Comparison of ENCODE assay signal across 8 cellular contexts in the genomic region with DNA sequence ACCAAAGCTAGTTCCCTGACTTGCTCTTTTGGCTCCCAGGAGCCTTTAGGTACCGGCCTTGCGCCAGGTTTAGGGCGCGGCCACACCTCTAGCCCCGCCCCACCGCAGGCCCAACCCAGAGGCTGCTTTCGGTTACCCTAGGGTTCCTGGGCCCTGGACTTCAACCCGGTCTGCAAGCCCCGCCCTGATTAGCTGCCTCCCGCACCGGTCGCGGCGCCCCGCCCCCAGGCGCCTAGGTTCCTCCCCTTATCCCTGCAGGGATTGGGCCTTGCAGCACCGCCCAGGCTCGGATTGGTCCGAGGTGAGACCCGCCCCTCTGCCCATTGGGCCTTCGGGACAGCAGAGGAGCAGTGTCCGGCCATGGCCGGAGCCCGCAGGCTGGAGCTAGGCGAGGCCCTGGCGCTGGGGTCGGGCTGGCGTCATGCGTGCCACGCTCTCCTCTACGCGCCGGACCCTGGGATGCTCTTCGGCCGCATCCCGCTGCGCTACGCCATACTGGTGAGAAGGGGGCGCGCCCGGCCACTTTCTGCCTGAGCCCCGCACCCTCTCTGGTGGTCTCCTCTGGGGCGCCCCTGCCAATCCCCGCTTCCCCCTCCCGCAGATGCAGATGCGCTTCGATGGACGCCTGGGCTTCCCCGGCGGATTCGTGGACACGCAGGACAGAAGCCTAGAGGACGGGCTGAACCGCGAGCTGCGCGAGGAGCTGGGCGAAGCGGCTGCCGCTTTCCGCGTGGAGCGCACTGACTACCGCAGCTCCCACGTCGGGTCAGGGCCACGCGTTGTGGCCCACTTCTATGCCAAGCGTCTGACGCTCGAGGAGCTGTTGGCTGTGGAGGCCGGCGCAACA. TPM values are rescaled to one million over a fixed set of nuclear protein-coding genes. Genes with fewer than 3 reads are reported as not detected.
DNase-seq lines count a peak whose midpoint lies in the region; ATAC-seq and TF ChIP-seq lines count a peak whose summit lies in the region.

A gene (plus strand): TSS at position 330 of the 847 bp plus-strand sequence. CDS start 31 bp downstream, at position 361.

- H3K4me1 ChIP-seq in heart right ventricle (peaks cover 21 to 62% (median 54%) of the 10 kb centered on the region in 9 donors), transverse colon (peaks cover 23 to 62% (median 39%) of the 10 kb centered on the region in 4 donors)

- H3K4me3 ChIP-seq in heart right ventricle (peak within 1 kb of the TSS; percentile 53 to 88 (median 80)), transverse colon (peak within 1 kb of the TSS; percentile 63 to 96 (median 82))

- H3K27me3 ChIP-seq in heart right ventricle (no peaks in the 10 kb centered on the region), transverse colon (no peaks in the 10 kb centered on the region)

- no peaks in the 10 kb centered on the region for H3K9me3 Mint-ChIP-seq in T-helper 1 cell treated with Interleukin-12 subunit alpha and Interleukin-12 subunit beta and Interleukin-4 antibody, amounts not matched to agents 30 μg/mL and 1 μg/mL, for 36 hours

- in situ Hi-C loops in transverse colon (cut with MboI; ENCODE audit: low pct_ligation_motif_present in 1 of 4, low pct_unique_long_range_greater_than_20kb in 1 of 4, low sequenced_read_pairs in 3 of 4): loop anchor here in 2 of 4 donors (25.0 kb wide), 2 partner anchors 344 to 619 kb away; a partner anchor contains a TSS

- TF ChIP-seq CTCF in GM12873 (IDR thresholded peaks at IDR 0.05; ENCODE audit: insufficient read depth, low read depth, low read length, missing control alignments): peak; percentile 13
- TF ChIP-seq CTCF in heart right ventricle (IDR thresholded peaks at IDR 0.05): peak in 1 of 9 donors; percentile 14
- peak in 1 of 5 experiments; percentile 19 for TF ChIP-seq CTCF in transverse colon (IDR thresholded peaks at IDR 0.05)

- H3K27me3 Mint-ChIP-seq in T-helper 1 cell treated with Interleukin-12 subunit alpha and Interleukin-12 subunit beta and Interleukin-4 antibody, amounts not matched to agents 30 μg/mL and 1 μg/mL, for 36 hours (ENCODE audit: low read depth): no peaks in the 10 kb centered on the region

- no peak for TF ChIP-seq EP300 in transverse colon (IDR thresholded peaks at IDR 0.05; ENCODE audit: low read depth)

- H3K9me3 ChIP-seq in heart right ventricle (no peaks in the 10 kb centered on the region), transverse colon (no peaks in the 10 kb centered on the region)

- ATAC-seq in HG02759 (IDR thresholded peaks at IDR 0.05; ENCODE audit: unreplicated experiment) (peak; percentile 98), heart right ventricle (peak; percentile 99)

- H3K36me3 Mint-ChIP-seq in T-helper 1 cell treated with Interleukin-12 subunit alpha and Interleukin-12 subunit beta and Interleukin-4 antibody, amounts not matched to agents 30 μg/mL and 1 μg/mL, for 36 hours (ENCODE audit: low read depth): peaks cover 21% of the 10 kb centered on the region

- peak within 1 kb of the TSS; percentile 97 for H3K27ac Mint-ChIP-seq in T-helper 1 cell treated with Interleukin-12 subunit alpha and Interleukin-12 subunit beta and Interleukin-4 antibody, amounts not matched to agents 30 μg/mL and 1 μg/mL, for 36 hours

- peak; percentile 97 for TF ChIP-seq POLR2A in transverse colon (IDR thresholded peaks at IDR 0.05)

- H3K36me3 ChIP-seq in heart right ventricle: peaks cover 0 to 33% (median 8%) of the 10 kb centered on the region in 9 donors
- peaks cover 0 to 5% (median 0%) of the 10 kb centered on the region in 4 donors for H3K36me3 ChIP-seq in transverse colon

- peak within 1 kb of the TSS; percentile 97 for H3K4me3 Mint-ChIP-seq in T-helper 1 cell treated with Interleukin-12 subunit alpha and Interleukin-12 subunit beta and Interleukin-4 antibody, amounts not matched to agents 30 μg/mL and 1 μg/mL, for 36 hours

- H3K27ac ChIP-seq in heart right ventricle (peak within 1 kb of the TSS; percentile 76 to 94 (median 90)), transverse colon (peak within 1 kb of the TSS; percentile 87 to 95 (median 93))

- peaks cover 36% of the 10 kb centered on the region for H3K4me1 Mint-ChIP-seq in T-helper 1 cell treated with Interleukin-12 subunit alpha and Interleukin-12 subunit beta and Interleukin-4 antibody, amounts not matched to agents 30 μg/mL and 1 μg/mL, for 36 hours (ENCODE audit: low read depth)

- intact Hi-C loops in heart right ventricle (cut with DNase I) (loop anchor here in 8 of 10 donors (2.0 to 10.0 kb wide), 5 partner anchors 33 to 347 kb away; a partner anchor contains a TSS), transverse colon (cut with DNase I; ENCODE audit: low total_unique reads) (no loop called here)

- WGBS in heart right ventricle, 2 donors: 0% methylated on average over 70 to 73 of the region's 73 CpGs
- WGBS in transverse colon (ENCODE audit: low coverage in 1 of 2), 2 donors: 0 to 1% methylated on average over 13 to 57 of the region's 73 CpGs

- DNase-seq in NCI-H1436 (lab: John Stamatoyannopoulos, UW): peak; percentile 99
- DNase-seq in amniotic stem cell (lab: John Stamatoyannopoulos, UW): peak; percentile 96
- peak; percentile 100 for DNase-seq in heart right ventricle
- peak; percentile 99 for DNase-seq in pons (ENCODE audit: low spot score)
- DNase-seq in transverse colon: peak; percentile 100

RNA-seq across cellular contexts. Expression of the gene that starts here (rescaled TPM):
- total RNA-seq in heart right ventricle (10 to 100 TPM; 26.9 to 44.1 (median 38.6) TPM), transverse colon (10 to 100 TPM; 45.6 to 57.9 (median 49.1) TPM)
- polyA plus RNA-seq in heart right ventricle: 10 to 100 TPM; 26.7 to 38.6 TPM

Comparison
In these comparisons a context has a peak if more than half of its experiments do, and no peak if none do; other contexts are left out.
1. Peak in every context shown above with its lines: DNase-seq, ATAC-seq, H3K4me3 ChIP-seq and H3K27ac ChIP-seq.